8 cellular contexts compared by ENCODE assay signal in genomic region chr5:75511435-75512382, GRCh38. TPM values are rescaled to one million over a fixed set of nuclear protein-coding genes. Genes with fewer than 3 reads are reported as not detected.
DNase-seq lines count a peak whose midpoint lies in the region; ATAC-seq and TF ChIP-seq lines count a peak whose summit lies in the region.

Gene CERT1 (minus strand): TSS chr5:75511629. CDS start chr5:75511207, 422 bp downstream.
Gene POLK (plus strand): TSS chr5:75511891.

- in situ Hi-C loops in GM13977 (cut with MboI; ENCODE audit: low pct_unique_long_range_greater_than_20kb, low sequenced_read_pairs, unreplicated experiment): loop anchor here (5.0 kb wide), 1 partner anchor 61 kb away; no protein-coding TSS in a partner anchor

- H3K9me3 Mint-ChIP-seq in T-helper 1 cell treated with Interleukin-12 subunit alpha and Interleukin-12 subunit beta and Interleukin-4 antibody, amounts not matched to agents 30 μg/mL and 1 μg/mL, for 36 hours: peaks cover 4% of the 10 kb centered on the region
- peaks cover 8% of the 10 kb centered on the region for H3K9me3 Mint-ChIP-seq in progenitor cell of endocrine pancreas (ENCODE audit: low read depth)

- peaks cover 12% of the 10 kb centered on the region for H3K36me3 Mint-ChIP-seq in T-helper 1 cell treated with Interleukin-12 subunit alpha and Interleukin-12 subunit beta and Interleukin-4 antibody, amounts not matched to agents 30 μg/mL and 1 μg/mL, for 36 hours (ENCODE audit: low read depth)
- peaks cover 6% of the 10 kb centered on the region for H3K36me3 Mint-ChIP-seq in progenitor cell of endocrine pancreas (ENCODE audit: insufficient read depth)

- ATAC-seq in HG02884 (IDR thresholded peaks at IDR 0.05; ENCODE audit: unreplicated experiment) (peak; percentile 73), left cardiac atrium (peak; percentile 97 to 99)

- no peak for TF ChIP-seq CTCF in GM13977 (IDR thresholded peaks at IDR 0.05; ENCODE audit: extremely low read depth, insufficient read depth, missing control alignments)
- no peak for TF ChIP-seq CTCF in progenitor cell of endocrine pancreas (IDR thresholded peaks at IDR 0.05; ENCODE audit: unreplicated experiment)

- peak within 1 kb of the TSS; percentile 98 for H3K4me3 Mint-ChIP-seq in T-helper 1 cell treated with Interleukin-12 subunit alpha and Interleukin-12 subunit beta and Interleukin-4 antibody, amounts not matched to agents 30 μg/mL and 1 μg/mL, for 36 hours
- H3K4me3 Mint-ChIP-seq in progenitor cell of endocrine pancreas (ENCODE audit: low read depth): peak within 1 kb of the TSS; percentile 95

- DNase-seq in GM13977 (ENCODE audit: low spot score) (peak; percentile 95), NCI-H1694 (lab: John Stamatoyannopoulos, UW) (peak; percentile 91), amniotic stem cell (lab: John Stamatoyannopoulos, UW) (peak; percentile 98), left cardiac atrium (peak; percentile 99), progenitor cell of endocrine pancreas (ENCODE audit: low spot score, unreplicated experiment) (peak; percentile 93), ureter (ENCODE audit: low spot score) (peak; percentile 99)

- H3K4me1 Mint-ChIP-seq in T-helper 1 cell treated with Interleukin-12 subunit alpha and Interleukin-12 subunit beta and Interleukin-4 antibody, amounts not matched to agents 30 μg/mL and 1 μg/mL, for 36 hours (ENCODE audit: low read depth): peaks cover 46% of the 10 kb centered on the region
- peaks cover 26% of the 10 kb centered on the region for H3K4me1 Mint-ChIP-seq in progenitor cell of endocrine pancreas (ENCODE audit: low read depth)

- intact Hi-C loops in left cardiac atrium (cut with DNase I): loop anchor here in 1 of 2 donors (5.0 kb wide), 2 partner anchors 56 to 174 kb away; partner anchors contain the start of gene HMGCR

- H3K27me3 Mint-ChIP-seq in T-helper 1 cell treated with Interleukin-12 subunit alpha and Interleukin-12 subunit beta and Interleukin-4 antibody, amounts not matched to agents 30 μg/mL and 1 μg/mL, for 36 hours (ENCODE audit: low read depth): no peaks in the 10 kb centered on the region
- no peaks in the 10 kb centered on the region for H3K27me3 Mint-ChIP-seq in progenitor cell of endocrine pancreas

- peak within 1 kb of the TSS; percentile 94 for H3K27ac Mint-ChIP-seq in T-helper 1 cell treated with Interleukin-12 subunit alpha and Interleukin-12 subunit beta and Interleukin-4 antibody, amounts not matched to agents 30 μg/mL and 1 μg/mL, for 36 hours
- H3K27ac Mint-ChIP-seq in progenitor cell of endocrine pancreas: peak within 1 kb of the TSS; percentile 99

RNA-seq across cellular contexts. Expression of gene CERT1, which starts in this region (rescaled TPM):
- total RNA-seq in left cardiac atrium: 10 to 100 TPM; 21.6 to 32.9 TPM
- 49.3 and 50.8 TPM in 2 replicates for total RNA-seq in progenitor cell of endocrine pancreas
- 51.7 TPM for total RNA-seq in ureter

RNA-seq across cellular contexts. Expression of gene POLK, which starts in this region (rescaled TPM):
- total RNA-seq in left cardiac atrium: 10 to 100 TPM; 20.6 to 23.1 TPM
- total RNA-seq in progenitor cell of endocrine pancreas: 20.2 TPM in 2 replicates
- total RNA-seq in ureter: 52.3 TPM

Comparison
In these comparisons a context has a peak if more than half of its experiments do, and no peak if none do; other contexts are left out.
1. Peak in every context shown above with its lines: DNase-seq and ATAC-seq.